9 cellular contexts compared by ENCODE assay signal in genomic region chr1:40801742-40802077, GRCh38. TPM values are rescaled to one million over a fixed set of nuclear protein-coding genes. Genes with fewer than 3 reads are reported as not detected.
DNase-seq lines count a peak whose midpoint lies in the region; ATAC-seq, FAIRE-seq and TF ChIP-seq lines count a peak whose summit lies in the region.
"Had no signal": no experiment of that assay in that cellular context is flagged by ENCODE, and none has a peak within 500 bp of the region (broad histone marks: within the 10 kb centered on the region; RNA-seq: fewer than 3 reads in every experiment).

No MANE protein-coding gene starts in this region.

- H3K9ac ChIP-seq in SU-DHL-6 (ENCODE audit: low read length) (peak overlapping the region; percentile 30; the same call in 1 of the 2 replicates), skeletal muscle satellite cell (ENCODE audit: low read depth, low read length) (peak overlapping the region; percentile 61)

- H3K36me3 ChIP-seq in SU-DHL-6 (ENCODE audit: low read length) (no peaks in the 10 kb centered on the region), skeletal muscle satellite cell (ENCODE audit: insufficient read depth, low read length) (no peaks in the 10 kb centered on the region)

- H3K4me1 ChIP-seq in skeletal muscle satellite cell (ENCODE audit: control insufficient read depth, insufficient read depth, low read length): peaks cover 16% of the 10 kb centered on the region

- no peak for DNase-seq in GM12892 (ENCODE audit: insufficient read length)
- no peak for DNase-seq in fibroblast of pulmonary artery (ENCODE audit: low read depth)
- DNase-seq in NCI-H82 (lab: John Stamatoyannopoulos, UW): no peak
- DNase-seq in NCI-H510A (lab: John Stamatoyannopoulos, UW): no peak
- DNase-seq: NK-92 treated with Interleukin-12 subunit alpha and Interleukin-12 subunit beta, amount 100 ng/mL, for 24 hours had no signal

- peak; percentile 66 for FAIRE-seq in GM12892 (lab: Jason Lieb, UNC)

- H3K9me3 ChIP-seq in SU-DHL-6 (ENCODE audit: insufficient read depth, low read length): no peaks in the 10 kb centered on the region
- no peaks in the 10 kb centered on the region for H3K9me3 ChIP-seq in skeletal muscle satellite cell (replicated peaks; ENCODE audit: low read length)

- no peak for TF ChIP-seq POLR2A in GM12892 (IDR thresholded peaks at IDR 0.05; ENCODE audit: low read depth, low read length)

- H3F3A ChIP-seq in SU-DHL-6 (ENCODE audit: insufficient read depth): no peaks in the 10 kb centered on the region

- H3K27me3 ChIP-seq in SU-DHL-6 (ENCODE audit: low read length): no peaks in the 10 kb centered on the region
- H3K27me3 ChIP-seq in skeletal muscle satellite cell (ENCODE audit: control insufficient read depth, insufficient read depth, low read length): peaks cover 18% of the 10 kb centered on the region

- TF ChIP-seq CTCF in SU-DHL-6 (IDR thresholded peaks at IDR 0.05; ENCODE audit: insufficient read depth, low read length, poor library complexity, severe bottlenecking) (no peak), fibroblast of pulmonary artery (IDR thresholded peaks at IDR 0.05; ENCODE audit: low read length, missing control alignments) (no peak)

- H2AFZ ChIP-seq in SU-DHL-6 (ENCODE audit: low read depth, low read length, severe bottlenecking): no peak overlapping the region

- no peak overlapping the region for H3K27ac ChIP-seq in SU-DHL-6 (ENCODE audit: low read depth, low read length)

- H3K79me2 ChIP-seq in SU-DHL-6 (ENCODE audit: insufficient read depth, low read length): no peaks in the 10 kb centered on the region

- ATAC-seq in esophagus mucosa (no peak), HG03439 (IDR thresholded peaks at IDR 0.05; ENCODE audit: unreplicated experiment) (no peak)

- no peaks in the 10 kb centered on the region for H3K9me2 ChIP-seq in SU-DHL-6 (replicated peaks; ENCODE audit: insufficient read depth, low read length)

- H4K20me1 ChIP-seq in SU-DHL-6 (ENCODE audit: low read depth, low read length): no peaks in the 10 kb centered on the region

- peak overlapping the region; percentile 44 for H3K4me3 ChIP-seq in SU-DHL-6 (ENCODE audit: insufficient read depth, low read length, poor library complexity, severe bottlenecking)
- peak overlapping the region; percentile 48 for H3K4me3 ChIP-seq in fibroblast of pulmonary artery (replicated peaks; ENCODE audit: low read depth, low read length)
- peak overlapping the region; percentile 66 for H3K4me3 ChIP-seq in skeletal muscle satellite cell (ENCODE audit: low read length)

- H3K4me2 ChIP-seq in SU-DHL-6 (ENCODE audit: low read depth, low read length, poor library complexity, severe bottlenecking) (peak overlapping the region; percentile 64), skeletal muscle satellite cell (ENCODE audit: low read length) (peak overlapping the region; percentile 84)

RNA-seq across cellular contexts. Expression of gene KCNQ4, which starts 18.1 kb away (rescaled TPM):
- polyA plus RNA-seq in GM12892 (2012; ENCODE audit: missing spikeins): 0.17 TPM
- 0.44 TPM in 1 of 2 replicates, not detected in the other for total RNA-seq in skeletal muscle satellite cell (2012; rRNA removed)
- 0.24 TPM for total RNA-seq in esophagus mucosa
